ENCODE assay signal across 8 cellular contexts in genomic region chr15:70096975-70097336, GRCh38. TPM values are rescaled to one million over a fixed set of nuclear protein-coding genes. Genes with fewer than 3 reads are reported as not detected.
A peak's percentile ranks its signal among the peaks of the same experiment; 100 is the strongest.
DNase-seq lines count a peak whose midpoint lies in the region; ATAC-seq and TF ChIP-seq lines count a peak whose summit lies in the region.

No MANE protein-coding gene starts in this region.

- no peaks in the 10 kb centered on the region for H3K27me3 ChIP-seq in OCI-LY3 (ENCODE audit: low read depth, low read length)
- no peaks in the 10 kb centered on the region for H3K27me3 ChIP-seq in endodermal cell (ENCODE audit: control insufficient read depth, insufficient read depth, low read length, poor library complexity, severe bottlenecking)

- H3K36me3 ChIP-seq in OCI-LY3 (replicated peaks; ENCODE audit: low read depth, low read length) (peaks cover 51% of the 10 kb centered on the region), endodermal cell (ENCODE audit: control insufficient read depth, insufficient read depth, low read length) (peaks cover 11% of the 10 kb centered on the region)

- H3K4me1 ChIP-seq in OCI-LY3 (ENCODE audit: low read length) (peaks cover 51% of the 10 kb centered on the region), endodermal cell (ENCODE audit: control insufficient read depth, insufficient read depth, low read length) (peaks cover 23% of the 10 kb centered on the region)

- ATAC-seq in left lobe of liver: no peak
- no peak for ATAC-seq in HG02840 (IDR thresholded peaks at IDR 0.05; ENCODE audit: low FRiP score, unreplicated experiment)

- peaks cover 46% of the 10 kb centered on the region for H4K20me1 ChIP-seq in OCI-LY3 (ENCODE audit: insufficient read depth, low read length)

- H3K9me3 Mint-ChIP-seq in endodermal cell (no peaks in the 10 kb centered on the region), osteocyte (ENCODE audit: unreplicated experiment) (no peaks in the 10 kb centered on the region)

- H3K27ac ChIP-seq in OCI-LY3 (ENCODE audit: low read length) (peak overlapping the region; percentile 76), endodermal cell (ENCODE audit: low read depth, low read length) (peak overlapping the region; percentile 96)

- peak overlapping the region; percentile 89 for H3K4me2 ChIP-seq in OCI-LY3 (ENCODE audit: low read length)

- H3K27me3 Mint-ChIP-seq in endodermal cell (ENCODE audit: insufficient read depth) (peaks cover 2% of the 10 kb centered on the region), osteocyte (ENCODE audit: unreplicated experiment) (peaks cover 2% of the 10 kb centered on the region)

- H3K27ac Mint-ChIP-seq in endodermal cell (no peak overlapping the region), osteocyte (ENCODE audit: unreplicated experiment) (no peak overlapping the region)

- TF ChIP-seq CTCF in OCI-LY3 (IDR thresholded peaks at IDR 0.05; ENCODE audit: low read depth, low read length) (no peak), endodermal cell (conservative IDR thresholded peaks at IDR 0.05) (no peak), osteocyte (IDR thresholded peaks at IDR 0.05) (no peak)

- peaks cover 39% of the 10 kb centered on the region for H3K4me1 Mint-ChIP-seq in endodermal cell
- peaks cover 56% of the 10 kb centered on the region for H3K4me1 Mint-ChIP-seq in osteocyte (ENCODE audit: unreplicated experiment)

- H3K9me3 ChIP-seq in OCI-LY3 (ENCODE audit: insufficient read depth, low read length): no peaks in the 10 kb centered on the region
- H3K9me3 ChIP-seq in endodermal cell (ENCODE audit: control insufficient read depth, low read length): no peaks in the 10 kb centered on the region

- peaks cover 58% of the 10 kb centered on the region for H3K79me2 ChIP-seq in OCI-LY3 (ENCODE audit: low read length)

- 0% methylated on average over 1 to 52 of the region's 52 CpGs for WGBS in endodermal cell (ENCODE audit: insufficient coverage in 1 of 2, insufficient read length in 1 of 2), 2 experiments

- H3K4me3 Mint-ChIP-seq in endodermal cell: peak overlapping the region; percentile 97
- peak overlapping the region; percentile 97 for H3K4me3 Mint-ChIP-seq in osteocyte (ENCODE audit: unreplicated experiment)

- H3K36me3 Mint-ChIP-seq in endodermal cell (ENCODE audit: low read depth): peaks cover 5% of the 10 kb centered on the region
- H3K36me3 Mint-ChIP-seq in osteocyte (ENCODE audit: unreplicated experiment): peaks cover 10% of the 10 kb centered on the region

- H3K4me3 ChIP-seq in OCI-LY3 (ENCODE audit: low read length): peak overlapping the region; percentile 84
- peak overlapping the region; percentile 81 for H3K4me3 ChIP-seq in endodermal cell (ENCODE audit: low read length)

- no peak overlapping the region for H2AFZ ChIP-seq in OCI-LY3 (ENCODE audit: low read depth, low read length)

- DNase-seq in COLO668 (lab: John Stamatoyannopoulos, UW; ENCODE audit: unreplicated experiment) (peak; percentile 67), endodermal cell (no peak), osteocyte (ENCODE audit: extremely low spot score, unreplicated experiment) (no peak), left lobe of liver (ENCODE audit: low spot score) (no peak), AG08395 (ENCODE audit: low spot score) (no peak)
- DNase-seq in activated CD4-positive, alpha-beta T cell treated with anti-CD3 and anti-CD28 coated beads for 1 hour: no peak

- H3K9ac ChIP-seq in OCI-LY3 (ENCODE audit: low read length) (peak overlapping the region; percentile 92), endodermal cell (ENCODE audit: extremely low read depth, low read length, poor library complexity, severe bottlenecking) (peak overlapping the region; percentile 94)

RNA-seq across cellular contexts. Expression of gene TLE3, which starts 0.8 kb away (rescaled TPM):
- total RNA-seq in endodermal cell (10 to 100 TPM; 66.5 to 81.1 TPM), osteocyte (27.8 and 28.8 TPM in 2 replicates), left lobe of liver (7.0 TPM)
- polyA plus RNA-seq in endodermal cell (2013, experiment 1 of 2): 51.9 TPM
- 48.9 TPM for polyA plus RNA-seq in endodermal cell (2013, experiment 2 of 2)
